Comparison of ENCODE assay signal across 16 cellular contexts in the genomic region with DNA sequence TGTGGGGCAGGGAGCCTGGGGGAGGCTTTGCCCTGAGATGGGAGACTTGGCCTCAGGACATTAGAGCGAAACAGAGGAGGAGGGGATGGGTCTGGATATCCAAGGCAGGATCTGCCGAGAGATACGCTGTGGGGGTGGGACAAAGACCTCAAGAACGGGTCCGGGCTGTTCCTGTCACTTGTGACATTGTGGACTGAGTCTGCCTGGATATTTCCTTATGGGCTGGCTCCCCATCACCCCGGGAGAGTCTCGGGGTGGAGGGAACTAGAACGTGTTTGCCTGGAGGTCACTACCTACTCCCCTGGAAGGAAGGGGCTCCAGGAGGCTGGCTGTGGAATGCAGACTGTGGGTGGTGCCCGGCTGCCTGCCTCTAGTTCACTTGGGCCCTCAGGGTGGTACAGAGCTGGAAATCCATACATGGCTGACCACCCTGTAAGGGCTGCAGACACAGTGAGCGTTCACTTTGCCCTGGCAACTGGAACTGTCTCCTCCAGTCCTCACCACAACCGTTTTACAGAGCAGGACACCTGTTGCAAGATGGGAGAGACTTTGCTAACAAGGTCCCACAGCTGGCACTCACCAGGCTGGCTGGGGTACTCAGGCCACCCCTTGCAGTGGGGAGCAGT. TPM values are rescaled to one million over a fixed set of nuclear protein-coding genes. Genes with fewer than 3 reads are reported as not detected.
DNase-seq lines count a peak whose midpoint lies in the region; ATAC-seq and TF ChIP-seq lines count a peak whose summit lies in the region.
"Had no signal": no experiment of that assay in that cellular context is flagged by ENCODE, and none has a peak within 500 bp of the region (broad histone marks: within the 10 kb centered on the region; RNA-seq: fewer than 3 reads in every experiment).

No MANE protein-coding gene starts in this region.

- no peak overlapping the region for H3K4me3 Mint-ChIP-seq in activated T-cell treated with anti-CD3 and anti-CD28 coated beads, Interleukin-2, amount 50 U/mL, for 24 hours
- H3K4me3 Mint-ChIP-seq in activated T-cell treated with anti-CD3 and anti-CD28 coated beads, Interleukin-2, amount 50 U/mL, for 4 hours: no peak overlapping the region
- H3K4me3 Mint-ChIP-seq in type B pancreatic cell (peak overlapping the region; percentile 47), endothelial cell (ENCODE audit: unreplicated experiment) (no peak overlapping the region)
- H3K4me3 Mint-ChIP-seq: activated CD4-positive, alpha-beta T cell treated with anti-CD3 and anti-CD28 coated beads, Interleukin-2, amount 10 ng/mL, durations not matched to agents 24 days and 14 days had no signal

- H3K36me3 Mint-ChIP-seq in activated T-cell treated with anti-CD3 and anti-CD28 coated beads, Interleukin-2, amount 50 U/mL, for 24 hours (ENCODE audit: low read depth): peaks cover 13% of the 10 kb centered on the region
- H3K36me3 Mint-ChIP-seq in activated T-cell treated with anti-CD3 and anti-CD28 coated beads, Interleukin-2, amount 50 U/mL, for 4 hours (ENCODE audit: insufficient read depth): no peaks in the 10 kb centered on the region
- H3K36me3 Mint-ChIP-seq in type B pancreatic cell: peaks cover 16% of the 10 kb centered on the region
- peaks cover 11% of the 10 kb centered on the region for H3K36me3 Mint-ChIP-seq in endothelial cell (ENCODE audit: low read depth, unreplicated experiment)

- peaks cover 35% of the 10 kb centered on the region for H4K20me1 ChIP-seq in PC-3 (ENCODE audit: low read length)

- H3K9me3 ChIP-seq in colonic mucosa: no peaks in the 10 kb centered on the region
- H3K9me3 ChIP-seq in muscle layer of duodenum (ENCODE audit: control insufficient read depth in 1 of 2, low read length in 2 of 2): no peaks in the 10 kb centered on the region
- H3K9me3 ChIP-seq in PC-3 (ENCODE audit: low read length): no peaks in the 10 kb centered on the region

- peaks cover 91% of the 10 kb centered on the region for H3K79me2 ChIP-seq in PC-3 (ENCODE audit: low read length)

- H3K27ac Mint-ChIP-seq in activated T-cell treated with anti-CD3 and anti-CD28 coated beads, Interleukin-2, amount 50 U/mL, for 24 hours: peak overlapping the region; percentile 44
- H3K27ac Mint-ChIP-seq in type B pancreatic cell: peak overlapping the region; percentile 41
- no peak overlapping the region for H3K27ac Mint-ChIP-seq in endothelial cell (ENCODE audit: unreplicated experiment)
- H3K27ac Mint-ChIP-seq: activated CD4-positive, alpha-beta T cell treated with anti-CD3 and anti-CD28 coated beads, Interleukin-2, amount 10 ng/mL, durations not matched to agents 24 days and 14 days had no signal

- H3K27ac ChIP-seq in colonic mucosa (peak overlapping the region; percentile 95), muscle layer of duodenum (ENCODE audit: low read length) (peak overlapping the region; percentile 67), PC-3 (ENCODE audit: low read length) (no peak overlapping the region)

- H3K4me1 ChIP-seq in colonic mucosa (peaks cover 41% of the 10 kb centered on the region), muscle layer of duodenum (ENCODE audit: control insufficient read depth in 1 of 2, insufficient read depth in 2 of 2, low read length in 2 of 2) (peaks cover 24 to 41% of the 10 kb centered on the region in 2 donors), PC-3 (ENCODE audit: insufficient read depth, low read length) (peaks cover 32% of the 10 kb centered on the region)

- H3K4me2 ChIP-seq in PC-3 (ENCODE audit: low read length): no peak overlapping the region

- POLR2A ChIA-PET in PC-3 (lab: Charles Lee; ENCODE audit: unreplicated experiment): no interaction called here

- H3K9me2 ChIP-seq in PC-3 (replicated peaks; ENCODE audit: low read length): no peaks in the 10 kb centered on the region

- DNase-seq in activated T-cell treated with anti-CD3 and anti-CD28 coated beads, Interleukin-2, amount 50 U/mL, for 24 hours: no peak
- DNase-seq in activated T-cell treated with anti-CD3 and anti-CD28 coated beads, Interleukin-2, amount 50 U/mL, for 4 hours: no peak
- DNase-seq in colonic mucosa (peak; percentile 54), type B pancreatic cell (ENCODE audit: extremely low spot score, unreplicated experiment) (no peak), NCI-H82 (lab: John Stamatoyannopoulos, UW) (no peak), endothelial cell (ENCODE audit: low spot score) (no peak), PC-3 (no peak)
- DNase-seq: 8988T; activated CD4-positive, alpha-beta T cell treated with anti-CD3 and anti-CD28 coated beads, Interleukin-2, amount 10 ng/mL, durations not matched to agents 24 days and 14 days; activated T-cell treated with anti-CD3 and anti-CD28 coated beads, Interleukin-2, amount 50 U/mL, for 48 hours; KG1; NCI-H1436 treated with DMSO at 0.1 percent for 48 hours; NCI-H510A; T-helper 2 cell had no signal

- no peaks in the 10 kb centered on the region for H3F3A ChIP-seq in PC-3 (ENCODE audit: low read length, unreplicated experiment)

- ATAC-seq in activated T-cell treated with anti-CD3 and anti-CD28 coated beads, Interleukin-2, amount 50 U/mL, for 4 hours: no peak
- no peak for ATAC-seq in PC-3

- no peaks in the 10 kb centered on the region for H3K27me3 Mint-ChIP-seq in activated T-cell treated with anti-CD3 and anti-CD28 coated beads, Interleukin-2, amount 50 U/mL, for 24 hours
- no peaks in the 10 kb centered on the region for H3K27me3 Mint-ChIP-seq in activated T-cell treated with anti-CD3 and anti-CD28 coated beads, Interleukin-2, amount 50 U/mL, for 4 hours (ENCODE audit: low read depth)
- no peaks in the 10 kb centered on the region for H3K27me3 Mint-ChIP-seq in type B pancreatic cell
- peaks cover 7% of the 10 kb centered on the region for H3K27me3 Mint-ChIP-seq in endothelial cell (ENCODE audit: unreplicated experiment)
- H3K27me3 Mint-ChIP-seq: activated CD4-positive, alpha-beta T cell treated with anti-CD3 and anti-CD28 coated beads, Interleukin-2, amount 10 ng/mL, durations not matched to agents 24 days and 14 days; progenitor cell of endocrine pancreas had no signal

- H3K4me1 Mint-ChIP-seq in activated T-cell treated with anti-CD3 and anti-CD28 coated beads, Interleukin-2, amount 50 U/mL, for 24 hours (ENCODE audit: low read depth): peaks cover 66% of the 10 kb centered on the region
- peaks cover 71% of the 10 kb centered on the region for H3K4me1 Mint-ChIP-seq in activated T-cell treated with anti-CD3 and anti-CD28 coated beads, Interleukin-2, amount 50 U/mL, for 4 hours (ENCODE audit: low read depth)
- peaks cover 35% of the 10 kb centered on the region for H3K4me1 Mint-ChIP-seq in type B pancreatic cell (ENCODE audit: unreplicated experiment)
- H3K4me1 Mint-ChIP-seq in endothelial cell (ENCODE audit: unreplicated experiment): peaks cover 23% of the 10 kb centered on the region

- TF ChIP-seq CTCF in colonic mucosa (IDR thresholded peaks at IDR 0.05): no peak
- TF ChIP-seq CTCF in type B pancreatic cell (conservative IDR thresholded peaks at IDR 0.05): no peak
- no peak for TF ChIP-seq CTCF in endothelial cell (IDR thresholded peaks at IDR 0.05; ENCODE audit: unreplicated experiment)
- TF ChIP-seq CTCF in PC-3 (conservative IDR thresholded peaks at IDR 0.05; ENCODE audit: low read depth, low read length): no peak

- H3K4me3 ChIP-seq in colonic mucosa: no peak overlapping the region
- no peak overlapping the region for H3K4me3 ChIP-seq in muscle layer of duodenum (ENCODE audit: low read depth in 1 of 2, low read length in 2 of 2)
- no peak overlapping the region for H3K4me3 ChIP-seq in PC-3 (ENCODE audit: low read length)

- intact Hi-C loops in colonic mucosa (cut with DNase I): no loop called here
- intact Hi-C loops in PC-3 (cut with micrococcal nuclease): no loop called here

- H3K27me3 ChIP-seq in colonic mucosa (no peaks in the 10 kb centered on the region), muscle layer of duodenum (ENCODE audit: low read depth, low read length) (no peaks in the 10 kb centered on the region), PC-3 (ENCODE audit: low read length) (no peaks in the 10 kb centered on the region)

- H2AFZ ChIP-seq in PC-3 (ENCODE audit: low read length): no peak overlapping the region

- CTCF ChIA-PET in PC-3 (lab: Charles Lee): no interaction called here

- H3K9me3 Mint-ChIP-seq in activated T-cell treated with anti-CD3 and anti-CD28 coated beads, Interleukin-2, amount 50 U/mL, for 24 hours: no peaks in the 10 kb centered on the region
- H3K9me3 Mint-ChIP-seq in activated T-cell treated with anti-CD3 and anti-CD28 coated beads, Interleukin-2, amount 50 U/mL, for 4 hours: no peaks in the 10 kb centered on the region
- H3K9me3 Mint-ChIP-seq in type B pancreatic cell (peaks cover 5% of the 10 kb centered on the region), endothelial cell (ENCODE audit: unreplicated experiment) (no peaks in the 10 kb centered on the region)
- H3K9me3 Mint-ChIP-seq: activated CD4-positive, alpha-beta T cell treated with anti-CD3 and anti-CD28 coated beads, Interleukin-2, amount 10 ng/mL, durations not matched to agents 24 days and 14 days had no signal

- no TSS peak for BruUV-seq in PC-3 (replicated peaks; lab: Mats Ljungman, UMichigan)

- H3K9ac ChIP-seq in colonic mucosa (ENCODE audit: low read depth in 2 of 2, low read length in 2 of 2) (peak overlapping the region; percentile 6 to 97), PC-3 (ENCODE audit: low read length) (no peak overlapping the region)

- H3K36me3 ChIP-seq in colonic mucosa (no peaks in the 10 kb centered on the region), muscle layer of duodenum (ENCODE audit: control insufficient read depth in 1 of 2, insufficient read depth in 2 of 2, low read length in 2 of 2) (no peaks in the 10 kb centered on the region), PC-3 (ENCODE audit: low read depth, low read length) (no peaks in the 10 kb centered on the region)

RNA-seq across cellular contexts. Expression of a gene that starts 26.5 kb away (rescaled TPM):
- total RNA-seq in activated T-cell treated with anti-CD3 and anti-CD28 coated beads, Interleukin-2, amount 50 U/mL, for 4 hours: 100 to 1,000 TPM; 152 to 161 (median 158) TPM
- total RNA-seq in colonic mucosa (100 to 1,000 TPM; 450 to 461 TPM), type B pancreatic cell (ENCODE audit: low replicate concordance) (119 and 123 TPM in 2 replicates), endothelial cell (ENCODE audit: unreplicated experiment) (184 TPM), PC-3 (2014; rRNA removed) (150 and 211 TPM in 2 replicates)

RNA-seq across cellular contexts. Expression of a gene that starts 43.1 kb away (rescaled TPM):
- total RNA-seq in activated T-cell treated with anti-CD3 and anti-CD28 coated beads, Interleukin-2, amount 50 U/mL, for 4 hours: 100 to 1,000 TPM; 117 to 122 (median 120) TPM
- total RNA-seq in colonic mucosa (10 to 100 TPM; 74.9 to 94.1 TPM), type B pancreatic cell (ENCODE audit: low replicate concordance) (39.2 and 67.7 TPM in 2 replicates), endothelial cell (ENCODE audit: unreplicated experiment) (32.5 TPM), PC-3 (2014; rRNA removed) (72.7 and 79.7 TPM in 2 replicates)
